Comparison of ENCODE assay signal across 32 cellular contexts in genomic region chr7:122691569-122692235, GRCh38. TPM values are rescaled to one million over a fixed set of nuclear protein-coding genes. Genes with fewer than 3 reads are reported as not detected.
"Had no signal": no experiment of that assay in that cellular context is flagged by ENCODE, and none has a peak within 500 bp of the region (broad histone marks: within the 10 kb centered on the region; RNA-seq: fewer than 3 reads in every experiment).

No MANE protein-coding gene starts in this region.

- H3K9me3 ChIP-seq: MG63, Peyer's patch had no signal

- H3K4me1 ChIP-seq: Peyer's patch had no signal

- DNase-seq: activated B cell treated with CpG ODN at 0.5 μM for 24 hours; activated CD4-positive, alpha-beta memory T cell treated with anti-CD3 and anti-CD28 coated beads, Interleukin-2, amount 10 ng/mL, durations not matched to agents 7 days and 5 days; activated CD4-positive, alpha-beta T cell treated with anti-CD3 and anti-CD28 coated beads for 4 hours; activated CD4-positive, alpha-beta T cell treated with anti-CD3 and anti-CD28 coated beads, Interleukin-2, amount 50 U/mL, for 1 hour; activated CD4-positive, CD25-positive, alpha-beta regulatory T cell treated with anti-CD3 and anti-CD28 coated beads, Interleukin-2, amount 50 U/mL, for 72 hours; activated CD8-positive, alpha-beta memory T cell treated with anti-CD3 and anti-CD28 coated beads for 24 hours; activated CD8-positive, alpha-beta memory T cell treated with anti-CD3 and anti-CD28 coated beads, Interleukin-2, amount 10 ng/mL, durations not matched to agents 7 days and 5 days; activated CD8-positive, alpha-beta memory T cell treated with anti-CD3 and anti-CD28 coated beads, Interleukin-2, amount 50 U/mL, for 48 hours; activated effector memory CD4-positive, alpha-beta T cell treated with Interleukin-2 at 50 U/mL for 16 hours; activated naive CD4-positive, alpha-beta T cell treated with anti-CD3 and anti-CD28 coated beads, Interleukin-2, amount 10 ng/mL, durations not matched to agents 7 days and 5 days; activated naive CD8-positive, alpha-beta T cell treated with anti-CD3 and anti-CD28 coated beads, Interleukin-2, amount 50 U/mL, for 24 hours; activated T-cell treated with anti-CD3 and anti-CD28 coated beads, Interleukin-2, amount 50 U/mL, for 48 hours; anterior cingulate cortex; Kasumi-1; KG1; MG63; NCI-H1048; NCI-H1105 treated with DMSO at 0.1 percent for 48 hours; NCI-H1436; NCI-H1694; NCI-H2029; NCI-H345; NCI-H524 treated with DMSO at 0.1 percent for 48 hours; PC-3; Peyer's patch; RPMI8226; SW 1271; T-helper 1 cell; T-helper 2 cell; T-helper 9 cell had no signal

- H3K4me3 ChIP-seq: MG63, Peyer's patch had no signal

- H3K27me3 ChIP-seq: MG63, Peyer's patch had no signal

- H3K36me3 ChIP-seq: MG63, Peyer's patch had no signal

- H3K27ac ChIP-seq: Peyer's patch, VCaP had no signal

- FAIRE-seq: bronchial epithelial cell had no signal

- ATAC-seq: activated CD8-positive, alpha-beta memory T cell treated with anti-CD3 and anti-CD28 coated beads, Interleukin-2, amount 10 ng/mL, durations not matched to agents 7 days and 5 days; activated naive CD8-positive, alpha-beta T cell treated with anti-CD3 and anti-CD28 coated beads, Interleukin-2, amount 50 U/mL, for 24 hours; PC-3 had no signal

RNA-seq across cellular contexts. Expression of gene RNF133, which starts 7.2 kb away (rescaled TPM):
- total RNA-seq: activated B cell treated with CpG ODN at 0.5 μM for 24 hours; activated CD4-positive, alpha-beta memory T cell treated with anti-CD3 and anti-CD28 coated beads, Interleukin-2, amount 10 ng/mL, durations not matched to agents 7 days and 5 days; activated CD8-positive, alpha-beta memory T cell treated with anti-CD3 and anti-CD28 coated beads, Interleukin-2, amount 10 ng/mL, durations not matched to agents 7 days and 5 days had no signal

RNA-seq across cellular contexts. Expression of gene RNF148, which starts 11.0 kb away (rescaled TPM):
- total RNA-seq: activated B cell treated with CpG ODN at 0.5 μM for 24 hours; activated CD4-positive, alpha-beta memory T cell treated with anti-CD3 and anti-CD28 coated beads, Interleukin-2, amount 10 ng/mL, durations not matched to agents 7 days and 5 days; activated CD8-positive, alpha-beta memory T cell treated with anti-CD3 and anti-CD28 coated beads, Interleukin-2, amount 10 ng/mL, durations not matched to agents 7 days and 5 days had no signal
